ENCODE assay signal across 8 cellular contexts in the genomic region with DNA sequence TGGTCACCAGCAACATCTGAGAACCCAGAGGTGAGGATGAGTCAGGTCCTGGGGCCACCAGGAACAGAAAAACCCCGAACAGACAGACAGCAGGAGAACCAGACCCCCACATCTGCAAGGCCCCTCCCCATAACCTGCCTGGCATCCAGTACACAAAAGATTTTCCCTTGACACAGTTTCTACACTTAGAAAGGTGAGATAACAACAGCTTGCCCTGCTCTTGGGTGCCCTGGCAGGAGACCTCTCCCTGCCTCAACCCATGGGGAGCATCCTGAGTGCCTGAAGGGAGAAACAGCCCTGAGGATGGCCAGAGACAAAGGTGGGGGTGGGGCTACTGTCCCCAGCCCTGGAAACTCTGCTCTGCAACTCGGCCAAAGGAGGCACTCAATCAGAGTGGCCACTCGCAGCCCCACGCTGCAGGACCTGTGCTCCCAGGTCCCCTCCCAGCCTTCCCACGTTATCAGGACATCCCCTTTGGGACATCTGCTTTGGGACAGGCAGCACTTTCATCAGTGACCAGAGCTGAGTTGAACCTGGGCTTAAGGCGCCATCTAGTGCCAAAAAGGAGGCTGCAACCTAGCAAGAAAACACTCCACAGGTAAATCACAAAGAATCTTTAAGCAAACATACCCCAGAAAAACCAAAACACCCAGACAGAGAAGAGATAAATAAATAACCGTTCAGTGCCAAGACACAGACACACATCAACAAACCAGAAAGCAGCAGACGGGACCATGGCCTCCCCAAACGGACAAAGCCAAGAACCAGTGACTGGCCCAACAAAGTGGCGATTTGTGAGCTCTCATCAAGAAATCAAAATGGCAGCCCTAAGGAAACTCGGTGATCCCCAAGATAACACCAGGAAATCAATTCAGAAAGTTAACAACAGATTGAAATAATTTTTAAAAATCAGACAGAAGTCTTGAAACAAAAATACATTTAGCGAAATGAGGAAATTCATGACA.
DNase-seq lines count a peak whose midpoint lies in the region; ATAC-seq, FAIRE-seq and TF ChIP-seq lines count a peak whose summit lies in the region.

No MANE protein-coding gene starts in this region.

- no peak overlapping the region for H3K4me2 ChIP-seq in osteoblast (ENCODE audit: insufficient read depth, low read length)

- H3K79me2 ChIP-seq in osteoblast (ENCODE audit: insufficient read depth, low read length), result no peaks in the 10 kb centered on the region

- H3K27ac ChIP-seq in osteoblast (ENCODE audit: low read depth, low read length), result no peak overlapping the region

- H3K36me3 ChIP-seq in osteoblast (ENCODE audit: insufficient read depth, low read length), result no peaks in the 10 kb centered on the region

- no peaks in the 10 kb centered on the region for H4K20me1 ChIP-seq in osteoblast (ENCODE audit: insufficient read depth, low read length)

- H2AFZ ChIP-seq in osteoblast (ENCODE audit: low read length), result no peak overlapping the region

- DNase-seq in NCI-H510A treated with DMSO at 0.1 percent for 48 hours (lab: John Stamatoyannopoulos, UW), result peak; percentile 31
- DNase-seq in NCI-H510A (lab: John Stamatoyannopoulos, UW), result no peak
- DNase-seq in NCI-H1092 treated with DMSO at 0.1 percent for 48 hours (lab: John Stamatoyannopoulos, UW), result peak; percentile 21
- DNase-seq in astrocyte of the cerebellum (ENCODE audit: low read depth), result no peak
- peak; percentile 71 for DNase-seq in osteoblast (ENCODE audit: insufficient read length, low spot score, missing footprints)
- no peak for DNase-seq in GM12891 (ENCODE audit: insufficient read length, low spot score)
- DNase-seq in activated gamma-delta T cell (lab: John Stamatoyannopoulos, UW), result no peak

- H3K4me3 ChIP-seq in astrocyte of the cerebellum (ENCODE audit: low read depth, low read length) (no peak overlapping the region), osteoblast (ENCODE audit: insufficient read depth, low read length) (no peak overlapping the region)

- no peaks in the 10 kb centered on the region for H3K27me3 ChIP-seq in osteoblast (ENCODE audit: insufficient read depth, low read length)

- no peaks in the 10 kb centered on the region for H3K4me1 ChIP-seq in osteoblast (ENCODE audit: insufficient read depth, low read length)

- no peak for TF ChIP-seq POLR2A in GM12891 (IDR thresholded peaks at IDR 0.05; ENCODE audit: low read depth, low read length)

- ATAC-seq in HG02610 (IDR thresholded peaks at IDR 0.05; ENCODE audit: unreplicated experiment), result no peak

- no peaks in the 10 kb centered on the region for H3K9me3 ChIP-seq in osteoblast (ENCODE audit: low read depth, low read length)

- in situ Hi-C loops in astrocyte of the cerebellum (cut with HindIII; ENCODE audit: low sequenced_read_pairs), result no loop called here

- TF ChIP-seq CTCF in astrocyte of the cerebellum (IDR thresholded peaks at IDR 0.05; ENCODE audit: low read depth, low read length, missing control alignments) (peak; percentile 20), osteoblast (IDR thresholded peaks at IDR 0.05; ENCODE audit: extremely low read depth, low read depth, low read length) (no peak)

- FAIRE-seq in GM12891 (lab: Jason Lieb, UNC), result no peak

TF ChIP-seq in GM12891, 5 proteins besides CTCF, POLR2A, EP300 and RAD21:
- TF ChIP-seq SPI1 (IDR thresholded peaks at IDR 0.05; ENCODE audit: low read depth, low read length), result no peak
- TF ChIP-seq POLR2AphosphoS5 (IDR thresholded peaks at IDR 0.05; ENCODE audit: low read depth, low read length), result no peak
- TF ChIP-seq TAF1 (IDR thresholded peaks at IDR 0.05; ENCODE audit: low read depth, low read length), result no peak
- TF ChIP-seq POU2F2 (IDR thresholded peaks at IDR 0.05; ENCODE audit: low read depth, low read length), result no peak
- no peak for TF ChIP-seq PAX5 (IDR thresholded peaks at IDR 0.05; ENCODE audit: insufficient read depth, low read length, severe bottlenecking)
TF ChIP-seq in GM12891: peak in this region for 0.

Comparison
In these comparisons a context has a peak if more than half of its experiments do, and no peak if none do; other contexts are left out.
1. DNase-seq: peak in NCI-H510A treated with DMSO at 0.1 percent for 48 hours (single experiment), NCI-H1092 treated with DMSO at 0.1 percent for 48 hours (single experiment) and osteoblast (single experiment); none in NCI-H510A (single experiment), astrocyte of the cerebellum (single experiment), GM12891 (single experiment) and activated gamma-delta T cell (single experiment).